Comparison of ENCODE assay signal across 8 cellular contexts in genomic region chr1:117605164-117605810, GRCh38. TPM values are rescaled to one million over a fixed set of nuclear protein-coding genes. Genes with fewer than 3 reads are reported as not detected.
DNase-seq lines count a peak whose midpoint lies in the region; ATAC-seq and TF ChIP-seq lines count a peak whose summit lies in the region.

No MANE protein-coding gene starts in this region.

- DNase-seq in hepatocyte (ENCODE audit: low spot score): no peak
- DNase-seq in skeletal muscle cell (ENCODE audit: low read depth): no peak
- no peak for DNase-seq in NOMO-1 (lab: John Stamatoyannopoulos, UW; ENCODE audit: unreplicated experiment in 2 of 2)
- no peak for DNase-seq in stimulated activated naive CD4-positive, alpha-beta T cell (lab: John Stamatoyannopoulos, UW)

- peak overlapping the region; percentile 88 for H2AFZ ChIP-seq in hepatocyte

- peak overlapping the region; percentile 71 to 90 (median 75) for H3K4me3 ChIP-seq in BLaER1 treated with 17β-estradiol and CSF1 and Interleukin-3, amounts not matched to agents 10 nM and 100 nM
- H3K4me3 ChIP-seq in hepatocyte (peak overlapping the region; percentile 60), skeletal muscle cell (ENCODE audit: low read depth, low read length) (peak overlapping the region; percentile 71)

- TF ChIP-seq CTCF in hepatocyte (IDR thresholded peaks at IDR 0.05; ENCODE audit: poor library complexity): no peak

- H3K79me2 ChIP-seq in hepatocyte: peaks cover 20% of the 10 kb centered on the region

- peak overlapping the region; percentile 84 for H3K27ac Mint-ChIP-seq in activated naive CD8-positive, alpha-beta T cell

- peaks cover 12 to 31% (median 23%) of the 10 kb centered on the region in 11 experiments; a peak in 18 of 22 replicates for H3K27me3 ChIP-seq in BLaER1 treated with 17β-estradiol and CSF1 and Interleukin-3, amounts not matched to agents 10 nM and 100 nM
- H3K27me3 ChIP-seq in hepatocyte: no peaks in the 10 kb centered on the region

- H3K9me3 ChIP-seq in BLaER1 treated with 17β-estradiol and CSF1 and Interleukin-3, amounts not matched to agents 10 nM and 100 nM (replicated peaks in 1 of 11): no peaks in the 10 kb centered on the region
- no peaks in the 10 kb centered on the region for H3K9me3 ChIP-seq in hepatocyte (ENCODE audit: low read depth)

- peaks cover 34% of the 10 kb centered on the region for H3K4me1 Mint-ChIP-seq in activated naive CD8-positive, alpha-beta T cell (ENCODE audit: low read depth)

- H3K27me3 Mint-ChIP-seq in activated naive CD8-positive, alpha-beta T cell: no peaks in the 10 kb centered on the region

- H3K9me2 ChIP-seq in hepatocyte (replicated peaks; ENCODE audit: insufficient read depth): no peaks in the 10 kb centered on the region

- peak overlapping the region; percentile 87 to 100 (median 99) for H3K4me2 ChIP-seq in BLaER1 treated with 17β-estradiol and CSF1 and Interleukin-3, amounts not matched to agents 10 nM and 100 nM
- H3K4me2 ChIP-seq in hepatocyte: peak overlapping the region; percentile 88

- ATAC-seq in GM19324 (IDR thresholded peaks at IDR 0.05; ENCODE audit: low FRiP score, unreplicated experiment) (peak; percentile 39), HG03342 (IDR thresholded peaks at IDR 0.05; ENCODE audit: unreplicated experiment) (peak; percentile 31)

- peak overlapping the region in 2 of 11 experiments; percentile 48 to 69; a peak in 3 of 22 replicates for H3K27ac ChIP-seq in BLaER1 treated with 17β-estradiol and CSF1 and Interleukin-3, amounts not matched to agents 10 nM and 100 nM
- H3K27ac ChIP-seq in hepatocyte: peak overlapping the region; percentile 82

- peak overlapping the region; percentile 47 to 76 (median 67); a peak in 20 of 22 replicates for H3K9ac ChIP-seq in BLaER1 treated with 17β-estradiol and CSF1 and Interleukin-3, amounts not matched to agents 10 nM and 100 nM

- WGBS in hepatocyte (ENCODE audit: low lambda C conversion rate, missing lambda C conversion rate): 2% methylated on average over 30 of the region's 32 CpGs

- H3K36me3 ChIP-seq in BLaER1 treated with 17β-estradiol and CSF1 and Interleukin-3, amounts not matched to agents 10 nM and 100 nM: no peaks in the 10 kb centered on the region
- no peaks in the 10 kb centered on the region for H3K36me3 ChIP-seq in hepatocyte (replicated peaks; ENCODE audit: insufficient read depth, low read depth)

- H3K4me3 Mint-ChIP-seq in activated naive CD8-positive, alpha-beta T cell: peak overlapping the region; percentile 92

- H3K36me3 Mint-ChIP-seq in activated naive CD8-positive, alpha-beta T cell: no peaks in the 10 kb centered on the region

- H3K4me1 ChIP-seq in BLaER1 treated with 17β-estradiol and CSF1 and Interleukin-3, amounts not matched to agents 10 nM and 100 nM: peaks cover 12 to 36% (median 26%) of the 10 kb centered on the region in 10 experiments
- peaks cover 9% of the 10 kb centered on the region for H3K4me1 ChIP-seq in hepatocyte (ENCODE audit: insufficient read depth)

- no peaks in the 10 kb centered on the region for H3K9me3 Mint-ChIP-seq in activated naive CD8-positive, alpha-beta T cell (ENCODE audit: low read depth)

- peaks cover 0 to 18% (median 7%) of the 10 kb centered on the region in 11 experiments; a peak in 7 of 22 replicates for H4K20me1 ChIP-seq in BLaER1 treated with 17β-estradiol and CSF1 and Interleukin-3, amounts not matched to agents 10 nM and 100 nM
- no peaks in the 10 kb centered on the region for H4K20me1 ChIP-seq in hepatocyte (ENCODE audit: insufficient read depth, poor library complexity, severe bottlenecking)

RNA-seq across cellular contexts. Expression of gene TENT5C, which starts 0.6 kb away (rescaled TPM):
- 4.1 and 5.5 TPM in 2 replicates for total RNA-seq in hepatocyte
- polyA plus RNA-seq in hepatocyte: 2.4 and 2.5 TPM in 2 replicates
